8 cellular contexts compared by ENCODE assay signal in the genomic region with DNA sequence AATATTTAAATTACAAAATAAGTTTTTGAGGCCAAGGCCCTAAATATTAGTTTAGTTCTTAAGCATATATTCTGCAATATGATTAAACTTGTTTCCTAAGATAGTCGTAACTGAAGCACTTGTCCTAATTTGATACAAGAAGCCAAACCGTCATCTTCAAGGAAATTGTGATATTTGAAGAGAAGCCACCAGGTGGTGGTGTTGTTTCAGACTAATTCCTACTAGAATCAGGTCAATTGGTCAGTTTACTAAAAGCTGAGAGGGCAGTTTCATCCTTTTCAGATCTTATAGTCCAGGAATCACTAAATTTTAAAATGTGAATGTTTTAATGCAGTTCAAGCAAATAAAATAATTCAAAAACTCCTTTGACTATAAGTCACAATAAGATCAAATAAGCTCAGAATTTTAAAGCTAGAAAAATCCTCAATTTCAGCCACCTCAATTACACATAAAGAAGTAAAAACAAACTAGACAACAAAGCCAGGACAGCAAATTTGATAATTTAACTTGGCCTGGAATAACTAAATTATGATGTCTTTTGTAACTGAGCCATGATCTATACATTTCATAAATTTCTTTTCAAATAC. TPM values are rescaled to one million over a fixed set of nuclear protein-coding genes. Genes with fewer than 3 reads are reported as not detected.
DNase-seq lines count a peak whose midpoint lies in the region; ATAC-seq and TF ChIP-seq lines count a peak whose summit lies in the region.

No MANE protein-coding gene starts in this region.

- ATAC-seq in GM18868 (IDR thresholded peaks at IDR 0.05; ENCODE audit: unreplicated experiment) (peak; percentile 67), HG03354 (IDR thresholded peaks at IDR 0.05; ENCODE audit: poor library complexity, severe bottlenecking, unreplicated experiment) (no peak)

- intact Hi-C loops in esophagus squamous epithelium (cut with DNase I): no loop called here

- H3K27ac ChIP-seq in esophagus squamous epithelium: no peak overlapping the region

- DNase-seq in COLO829 (ENCODE audit: low spot score) (peak; percentile 71), NB4 (ENCODE audit: low read depth) (peak; percentile 79), SK-N-DZ (ENCODE audit: low spot score) (peak; percentile 63), esophagus squamous epithelium (lab: John Stamatoyannopoulos, UW) (no peak), non-pigmented ciliary epithelial cell (ENCODE audit: low read depth) (peak; percentile 26), NK-92 (lab: John Stamatoyannopoulos, UW; ENCODE audit: unreplicated experiment) (no peak)

- no peaks in the 10 kb centered on the region for H3K36me3 ChIP-seq in esophagus squamous epithelium

- TF ChIP-seq POLR2A in NB4 (IDR thresholded peaks at IDR 0.05; ENCODE audit: extremely low read depth, insufficient read length) (no peak), esophagus squamous epithelium (IDR thresholded peaks at IDR 0.05) (no peak)

- WGBS in esophagus squamous epithelium, 2 donors: 2% methylated on average over 2 of the region's 2 CpGs

- no peaks in the 10 kb centered on the region for H3K27me3 ChIP-seq in esophagus squamous epithelium

- peaks cover 0 to 5% (median 0%) of the 10 kb centered on the region in 3 donors for H3K4me1 ChIP-seq in esophagus squamous epithelium

- H3K4me3 ChIP-seq in NB4 (ENCODE audit: low read depth, low read length) (no peak overlapping the region), esophagus squamous epithelium (no peak overlapping the region)

- peak; percentile 39 for TF ChIP-seq CTCF in NB4 (IDR thresholded peaks at IDR 0.05; ENCODE audit: low read depth, low read length)
- peak; percentile 18 to 71 (median 56) for TF ChIP-seq CTCF in esophagus squamous epithelium (IDR thresholded peaks at IDR 0.05)

- H3K9me3 ChIP-seq in esophagus squamous epithelium: no peaks in the 10 kb centered on the region

RNA-seq across cellular contexts. Expression of gene ARL1, which starts 7.1 kb away (rescaled TPM):
- polyA plus RNA-seq in SK-N-DZ (2014; cell fraction: cytosol; rRNA removed): 42.4 and 44.3 TPM in 2 replicates
- 30.0 TPM in 2 replicates for polyA plus RNA-seq in SK-N-DZ (2014; cell fraction: nucleus; rRNA removed)
- 10 to 100 TPM; 43.9 to 62.8 (median 56.2) TPM for total RNA-seq in esophagus squamous epithelium

Comparison
In these comparisons a context has a peak if more than half of its experiments do, and no peak if none do; other contexts are left out.
1. DNase-seq: peak in COLO829 (single experiment), NB4 (single experiment), SK-N-DZ (single experiment) and non-pigmented ciliary epithelial cell (single experiment); none in esophagus squamous epithelium (single experiment) and NK-92 (single experiment).